8 cellular contexts compared by ENCODE assay signal in the genomic region with DNA sequence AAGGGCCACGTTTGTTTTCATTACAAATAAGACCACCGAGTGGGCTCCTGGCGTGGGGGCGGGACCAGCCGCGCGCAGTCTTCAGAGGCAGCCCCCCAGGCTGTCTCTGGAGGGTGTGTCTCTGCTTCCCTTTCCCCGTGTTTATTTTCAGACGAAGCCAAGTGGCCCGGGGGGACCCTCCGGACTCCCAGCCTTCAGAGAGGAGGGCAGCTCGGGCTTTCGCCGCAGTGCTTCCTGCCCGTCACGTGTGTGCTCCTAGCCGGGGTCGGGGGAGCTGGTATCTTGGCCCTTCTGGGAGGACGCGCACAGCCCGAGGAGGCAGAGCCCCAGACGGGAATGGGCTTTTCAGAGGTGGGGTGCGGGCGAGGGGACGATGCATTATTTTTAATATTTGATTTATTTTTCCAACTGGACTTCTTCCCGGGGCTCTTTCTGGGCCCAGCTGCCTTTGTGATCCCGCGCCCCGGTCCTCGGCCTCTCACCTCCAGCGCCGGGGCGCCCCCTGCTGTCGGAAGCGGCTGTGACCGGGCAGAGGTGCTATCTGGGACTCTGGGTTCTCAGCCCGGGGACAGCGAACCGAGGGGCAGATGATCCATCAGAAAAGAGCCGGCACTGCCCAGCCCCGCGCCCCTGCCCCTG.
DNase-seq lines count a peak whose midpoint lies in the region; ATAC-seq and TF ChIP-seq lines count a peak whose summit lies in the region.

No MANE protein-coding gene starts in this region.

- no peaks in the 10 kb centered on the region for H3K27me3 Mint-ChIP-seq in CD4-positive, alpha-beta T cell
- H3K27me3 Mint-ChIP-seq in neural progenitor cell (ENCODE audit: insufficient read depth, low read depth) = peaks cover 7% of the 10 kb centered on the region

- H3K79me2 ChIP-seq in neural progenitor cell (ENCODE audit: low read depth) = no peaks in the 10 kb centered on the region

- CTCF ChIA-PET in CD4-positive, alpha-beta T cell (lab: Charles Lee) = interaction anchor here (0.5 to 2.0 kb wide), 11 partner anchors 9 to 815 kb away, joined by 3 to 13 read pairs (median 3); a partner anchor contains a TSS

- H3K36me3 ChIP-seq in neural progenitor cell (no peaks in the 10 kb centered on the region), stomach (no peaks in the 10 kb centered on the region)

- 1 to 4% (median 2%) methylated on average over 39 to 42 of the region's 42 CpGs for whole genome bisulfite sequencing in stomach, 5 donors

- no peak overlapping the region for H3K9ac ChIP-seq in neural progenitor cell

- H3K4me2 ChIP-seq in neural progenitor cell = peak overlapping the region; percentile 81

- DNase-seq in CD4-positive, alpha-beta T cell = peak; percentile 64 to 87 (median 78)
- DNase-seq in Jurkat, Clone E6-1 (ENCODE audit: low read depth, low spot score) = peak; percentile 34
- DNase-seq in RPMI7951 (ENCODE audit: low read depth) (peak; percentile 68), foreskin keratinocyte (peak; percentile 7 to 34), neural progenitor cell (ENCODE audit: low spot score) (peak; percentile 91), stomach (peak; percentile 92)
- DNase-seq in activated effector memory CD4-positive, alpha-beta T cell treated with Interleukin-2 at 50 U/mL for 16 hours = peak; percentile 62

- peak; percentile 81 for ATAC-seq in CD4-positive, alpha-beta T cell (ENCODE audit: poor library complexity)
- ATAC-seq in GM19463 (IDR thresholded peaks at IDR 0.05; ENCODE audit: unreplicated experiment) = peak; percentile 61
- ATAC-seq in foreskin keratinocyte = peak; percentile 82

- no peak for TF ChIP-seq POLR2A in stomach (IDR thresholded peaks at IDR 0.05)

- no peaks in the 10 kb centered on the region for H3K9me3 ChIP-seq in CD4-positive, alpha-beta T cell (ENCODE audit: control insufficient read depth, low read length)
- H3K9me3 ChIP-seq in neural progenitor cell (ENCODE audit: low read depth) (no peaks in the 10 kb centered on the region), stomach (no peaks in the 10 kb centered on the region)

- no peaks in the 10 kb centered on the region for H3K4me1 Mint-ChIP-seq in CD4-positive, alpha-beta T cell (ENCODE audit: low read depth)
- peaks cover 22% of the 10 kb centered on the region for H3K4me1 Mint-ChIP-seq in neural progenitor cell

- TF ChIP-seq EP300 in stomach (IDR thresholded peaks at IDR 0.05) = no peak

- no peak overlapping the region for H3K27ac Mint-ChIP-seq in CD4-positive, alpha-beta T cell
- H3K27ac Mint-ChIP-seq in neural progenitor cell = peak overlapping the region; percentile 92

- H3K4me3 Mint-ChIP-seq in CD4-positive, alpha-beta T cell = peak overlapping the region; percentile 51
- peak overlapping the region; percentile 86 for H3K4me3 Mint-ChIP-seq in neural progenitor cell

- peaks cover 17% of the 10 kb centered on the region for H3F3A ChIP-seq in neural progenitor cell (ENCODE audit: low read depth)

- intact Hi-C loops in CD4-positive, alpha-beta T cell (cut with DNase I, micrococcal nuclease) = loop anchor here (1.0 to 10.0 kb wide), 7 partner anchors 160 to 815 kb away; a partner anchor contains a TSS
- intact Hi-C loops in stomach (cut with DNase I; ENCODE audit: low total_unique reads) = loop anchor here (5.0 kb wide), 1 partner anchor 159 kb away; no protein-coding TSS in a partner anchor

- H3K4me1 ChIP-seq in foreskin keratinocyte (no peaks in the 10 kb centered on the region), neural progenitor cell (peaks cover 12% of the 10 kb centered on the region), stomach (peaks cover 14 to 23% (median 20%) of the 10 kb centered on the region in 4 donors)

- no peaks in the 10 kb centered on the region for H3K36me3 Mint-ChIP-seq in CD4-positive, alpha-beta T cell (ENCODE audit: low read depth)
- peaks cover 4% of the 10 kb centered on the region for H3K36me3 Mint-ChIP-seq in neural progenitor cell

- TF ChIP-seq CTCF in CD4-positive, alpha-beta T cell (IDR thresholded peaks at IDR 0.05) = peak; percentile 84
- peak; percentile 93 for TF ChIP-seq CTCF in foreskin keratinocyte (conservative IDR thresholded peaks at IDR 0.05)
- peak; percentile 86 for TF ChIP-seq CTCF in neural progenitor cell (IDR thresholded peaks at IDR 0.05)
- TF ChIP-seq CTCF in stomach (IDR thresholded peaks at IDR 0.05) = peak in 5 of 7 experiments; percentile 69 to 88 (median 76)

- peak overlapping the region; percentile 99 for H2AFZ ChIP-seq in neural progenitor cell (replicated peaks)

- no peaks in the 10 kb centered on the region for H3K9me3 Mint-ChIP-seq in CD4-positive, alpha-beta T cell
- no peaks in the 10 kb centered on the region for H3K9me3 Mint-ChIP-seq in neural progenitor cell

- H3K27me3 ChIP-seq in CD4-positive, alpha-beta T cell (ENCODE audit: control insufficient read depth, insufficient read depth, low read length) = no peaks in the 10 kb centered on the region
- H3K27me3 ChIP-seq in foreskin keratinocyte (no peaks in the 10 kb centered on the region), neural progenitor cell (no peaks in the 10 kb centered on the region), stomach (no peaks in the 10 kb centered on the region)

- H3K27ac ChIP-seq in CD4-positive, alpha-beta T cell (ENCODE audit: low read depth, low read length) = no peak overlapping the region
- peak overlapping the region; percentile 49 for H3K27ac ChIP-seq in foreskin keratinocyte
- peak overlapping the region; percentile 86 for H3K27ac ChIP-seq in neural progenitor cell
- H3K27ac ChIP-seq in stomach = peak overlapping the region in 3 of 5 donors; percentile 40 to 54 (median 46)

- no peaks in the 10 kb centered on the region for H4K20me1 ChIP-seq in neural progenitor cell (ENCODE audit: low read depth)

- peak overlapping the region; percentile 42 for H3K4me3 ChIP-seq in Jurkat, Clone E6-1 (ENCODE audit: low read length)
- H3K4me3 ChIP-seq in neural progenitor cell (peak overlapping the region; percentile 46), stomach (peak overlapping the region; percentile 50 to 72 (median 56))

- POLR2A ChIA-PET in CD4-positive, alpha-beta T cell (lab: Charles Lee) = no interaction called here

Comparison
In these comparisons a context has a peak if more than half of its experiments do, and no peak if none do; other contexts are left out.
1. DNase-seq: peak in every context shown above with its lines; median percentile 92 in stomach; 91 in neural progenitor cell; 78 in CD4-positive, alpha-beta T cell; 68 in RPMI7951; 62 in activated effector memory CD4-positive, alpha-beta T cell treated with Interleukin-2 at 50 U/mL for 16 hours; 34 in Jurkat, Clone E6-1; 20 in foreskin keratinocyte.